10 cellular contexts compared by ENCODE assay signal in the genomic region with DNA sequence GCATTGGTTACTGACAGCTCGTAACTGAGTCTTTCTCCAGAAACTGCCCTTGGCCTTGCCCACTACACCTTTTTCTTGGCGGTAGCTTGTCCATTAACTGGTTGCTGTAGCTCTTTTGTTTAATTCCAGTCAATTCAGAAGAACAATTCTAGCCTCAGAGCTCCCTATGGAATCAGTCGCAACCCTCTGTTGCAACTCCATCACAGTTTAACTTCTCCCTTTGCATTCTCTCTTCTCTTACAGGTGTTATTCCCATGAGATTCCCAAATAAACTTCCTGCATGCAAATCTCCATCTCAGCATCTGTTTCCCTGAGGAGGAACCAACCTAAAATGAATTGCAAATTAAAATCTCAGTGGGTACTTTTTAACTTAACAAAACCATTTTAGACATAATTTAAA. TPM values are rescaled to one million over a fixed set of nuclear protein-coding genes. Genes with fewer than 3 reads are reported as not detected.
"Had no signal": no experiment of that assay in that cellular context is flagged by ENCODE, and none has a peak within 500 bp of the region (broad histone marks: within the 10 kb centered on the region; RNA-seq: fewer than 3 reads in every experiment).

No MANE protein-coding gene starts in this region.

- H3K36me3 Mint-ChIP-seq: IgD-negative memory B cell had no signal

- H3K4me3 Mint-ChIP-seq: HFFc6, IgD-negative memory B cell had no signal

- H3K4me3 ChIP-seq: HAP-1 had no signal

- H3K27ac ChIP-seq: HL-60 had no signal

- H3K4me1 Mint-ChIP-seq: IgD-negative memory B cell had no signal

- H3K36me3 ChIP-seq: HAP-1 had no signal

- H3K27ac Mint-ChIP-seq: HFFc6, IgD-negative memory B cell had no signal

- H3K9me3 Mint-ChIP-seq: HFFc6 had no signal

- DNase-seq: GOT3, HFFc6, KBM-7 had no signal

- H3K4me1 ChIP-seq: HAP-1 had no signal

- ATAC-seq: HCT116, HepG2 had no signal

- FAIRE-seq: H54, HepG2 had no signal

- H3K9me3 ChIP-seq: HAP-1 had no signal

RNA-seq across cellular contexts. Expression of gene TMEM26, which starts 28.4 kb away (rescaled TPM):
- total RNA-seq: HepG2, HFFc6, HT1080 had no signal
- polyA plus RNA-seq: HepG2, IgD-negative memory B cell had no signal
